17 cellular contexts compared by ENCODE assay signal in the genomic region with DNA sequence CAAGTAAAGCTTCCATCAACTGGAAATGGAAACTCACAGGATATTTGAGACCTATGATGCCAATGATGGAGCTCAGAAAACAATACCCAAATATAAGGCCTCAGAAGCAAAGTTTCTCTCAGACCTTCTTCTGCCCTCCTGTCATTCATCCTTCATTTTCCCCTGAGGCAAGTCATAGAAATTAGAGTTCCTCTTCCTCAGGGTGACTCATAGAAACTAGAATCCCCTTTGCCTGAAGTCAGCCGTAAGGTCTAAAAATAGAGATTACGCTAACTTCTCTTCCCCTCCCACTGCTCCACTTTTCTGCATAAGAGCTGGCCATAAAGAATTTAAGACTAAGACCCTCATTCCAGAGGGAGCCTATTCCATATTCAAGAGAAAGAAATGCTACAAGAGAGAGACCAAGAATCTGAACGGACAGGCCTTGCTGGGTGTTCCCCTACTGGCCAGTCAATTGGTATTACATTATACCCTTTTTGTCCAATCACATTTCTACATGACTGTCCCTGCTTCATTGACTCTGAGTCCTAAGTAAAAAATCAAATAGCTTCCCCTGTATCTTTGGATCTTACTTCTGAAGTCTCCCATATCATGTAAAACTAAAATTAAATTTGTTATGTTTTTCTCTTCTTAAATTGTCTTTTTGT.
DNase-seq lines count a peak whose midpoint lies in the region; ATAC-seq and TF ChIP-seq lines count a peak whose summit lies in the region.
"Had no signal": no experiment of that assay in that cellular context is flagged by ENCODE, and none has a peak within 500 bp of the region (broad histone marks: within the 10 kb centered on the region; RNA-seq: fewer than 3 reads in every experiment).

No MANE protein-coding gene starts in this region.

- H3K27ac ChIP-seq in Panc1 (ENCODE audit: low read length): no peak overlapping the region
- H3K27ac ChIP-seq: heart right ventricle, sigmoid colon had no signal

- no peak overlapping the region for H3K4me3 ChIP-seq in Panc1 (ENCODE audit: low read depth in 2 of 2, low read length in 2 of 2)
- H3K4me3 ChIP-seq: heart right ventricle, K562, sigmoid colon had no signal

- no peak overlapping the region for H3K27ac Mint-ChIP-seq in osteocyte (ENCODE audit: unreplicated experiment)
- H3K27ac Mint-ChIP-seq: activated CD4-positive, alpha-beta T cell treated with anti-CD3 and anti-CD28 coated beads, Interleukin-2, amount 10 ng/mL, durations not matched to agents 24 days and 14 days; activated T-helper 2 cell treated with anti-CD3 and anti-CD28 coated beads, Interferon-gamma antibody, Interleukin-2, Interleukin-4, amounts not matched to agents 10 μg/mL and 5 μg/mL and 100 μg/mL, durations not matched to agents 14 hours and 24 hours and 36 hours; CD4-positive, alpha-beta memory T cell; nephron progenitor cell; T-cell had no signal

- TF ChIP-seq CTCF in Panc1 (IDR thresholded peaks at IDR 0.05): 0 out of 2 replicates have a peak, but pooled peaks have one; percentile 6
- peak; percentile 32 for TF ChIP-seq CTCF in osteocyte (IDR thresholded peaks at IDR 0.05)

- CTCF ChIA-PET in Panc1 (lab: Charles Lee): no interaction called here

- no peaks in the 10 kb centered on the region for H3K4me1 ChIP-seq in Panc1 (ENCODE audit: control insufficient read depth, insufficient read depth, low read length)
- H3K4me1 ChIP-seq: heart right ventricle, sigmoid colon had no signal

- in situ Hi-C loops in Panc1 (cut with HindIII; ENCODE audit: low pct_unique_long_range_greater_than_20kb, low sequenced_read_pairs): no loop called here

- H3K9me3 Mint-ChIP-seq in osteocyte (ENCODE audit: unreplicated experiment): peaks cover 6% of the 10 kb centered on the region
- H3K9me3 Mint-ChIP-seq: activated CD4-positive, alpha-beta T cell treated with anti-CD3 and anti-CD28 coated beads, Interleukin-2, amount 10 ng/mL, durations not matched to agents 24 days and 14 days had no signal

- peak; percentile 88 for ATAC-seq in GM18511 (IDR thresholded peaks at IDR 0.05; ENCODE audit: unreplicated experiment)
- peak; percentile 50 for ATAC-seq in HG03103 (IDR thresholded peaks at IDR 0.05; ENCODE audit: low read depth, unreplicated experiment)
- no peak for ATAC-seq in Panc1
- ATAC-seq in HG03025 (IDR thresholded peaks at IDR 0.05; ENCODE audit: low FRiP score, unreplicated experiment): no peak
- ATAC-seq: heart right ventricle, K562, T-cell had no signal

- H3K9me3 ChIP-seq in Panc1 (ENCODE audit: control insufficient read depth, insufficient read depth, low read depth, low read length): no peaks in the 10 kb centered on the region

- no peaks in the 10 kb centered on the region for H3K36me3 ChIP-seq in Panc1 (ENCODE audit: control insufficient read depth, insufficient read depth, low read length)
- H3K36me3 ChIP-seq: heart right ventricle, sigmoid colon had no signal

- peaks cover 5% of the 10 kb centered on the region for H3K4me1 Mint-ChIP-seq in osteocyte (ENCODE audit: unreplicated experiment)
- H3K4me1 Mint-ChIP-seq: activated CD4-positive, alpha-beta T cell treated with anti-CD3 and anti-CD28 coated beads, Interleukin-2, amount 10 ng/mL, durations not matched to agents 24 days and 14 days; T-cell had no signal

- POLR2A ChIA-PET in Panc1 (lab: Charles Lee): no interaction called here

- intact Hi-C loops in Panc1 (cut with micrococcal nuclease; ENCODE audit: unreplicated experiment): no loop called here

- DNase-seq in Panc1 (ENCODE audit: low read depth, low spot score): no peak
- no peak for DNase-seq in osteocyte (ENCODE audit: extremely low spot score, unreplicated experiment)
- DNase-seq in cortex of kidney (lab: John Stamatoyannopoulos, UW): no peak
- DNase-seq in activated effector memory CD4-positive, alpha-beta T cell treated with anti-CD3 and anti-CD28 coated beads, Interleukin-2, amount 50 U/mL, for 16 hours: no peak
- DNase-seq: activated CD4-positive, alpha-beta T cell treated with anti-CD3 and anti-CD28 coated beads, Interleukin-2, amount 10 ng/mL, durations not matched to agents 24 days and 14 days; CD4-positive, alpha-beta memory T cell; heart right ventricle; NCI-H2029 treated with DMSO at 0.1 percent for 48 hours; nephron progenitor cell; NK-92 treated with Interleukin-12 subunit alpha and Interleukin-12 subunit beta, amount 100 ng/mL, for 24 hours; sigmoid colon; T-cell had no signal

- H3K27me3 ChIP-seq in Panc1 (ENCODE audit: control insufficient read depth, insufficient read depth, low read length): no peaks in the 10 kb centered on the region
- H3K27me3 ChIP-seq: heart right ventricle, sigmoid colon had no signal

- no peaks in the 10 kb centered on the region for H3K36me3 Mint-ChIP-seq in osteocyte (ENCODE audit: unreplicated experiment)
- H3K36me3 Mint-ChIP-seq: CD4-positive, alpha-beta memory T cell; T-cell had no signal

- no peaks in the 10 kb centered on the region for H3K27me3 Mint-ChIP-seq in osteocyte (ENCODE audit: unreplicated experiment)
- H3K27me3 Mint-ChIP-seq: activated CD4-positive, alpha-beta T cell treated with anti-CD3 and anti-CD28 coated beads, Interleukin-2, amount 10 ng/mL, durations not matched to agents 24 days and 14 days; CD4-positive, alpha-beta memory T cell; T-cell had no signal

- BruUV-seq in Panc1 (replicated peaks; lab: Mats Ljungman, UMichigan): no TSS peak

- H3K4me3 Mint-ChIP-seq in osteocyte (ENCODE audit: unreplicated experiment): no peak overlapping the region
- H3K4me3 Mint-ChIP-seq: activated CD4-positive, alpha-beta T cell treated with anti-CD3 and anti-CD28 coated beads, Interleukin-2, amount 10 ng/mL, durations not matched to agents 24 days and 14 days; CD4-positive, alpha-beta memory T cell; nephron progenitor cell; T-cell had no signal

Comparison
In these comparisons a context has a peak if more than half of its experiments do, and no peak if none do; other contexts are left out.
1. ATAC-seq: peak in GM18511 (single experiment) and HG03103 (single experiment); none in Panc1 (single experiment) and HG03025 (single experiment).